Comparison of ENCODE assay signal across 28 cellular contexts in the genomic region with DNA sequence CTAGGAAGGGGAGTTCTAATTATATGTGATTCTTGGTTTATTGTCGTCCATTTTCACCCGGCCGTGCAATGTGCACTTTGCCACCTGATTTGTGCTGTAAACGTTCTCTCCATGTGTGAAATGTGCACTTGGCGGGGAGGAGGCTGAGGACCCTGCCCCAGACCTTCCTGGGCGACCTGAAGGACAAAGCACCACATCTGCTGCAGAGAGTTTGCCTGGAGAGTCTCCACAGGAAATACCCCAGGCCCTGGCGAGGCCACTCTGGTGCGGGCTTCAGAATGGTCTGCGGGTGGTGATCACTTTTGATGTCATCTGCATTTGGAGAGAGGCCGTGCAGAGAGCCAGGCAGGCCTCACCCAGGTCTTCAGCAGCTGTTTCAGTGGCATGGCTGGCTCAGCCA.
"Had no signal": no experiment of that assay in that cellular context is flagged by ENCODE, and none has a peak within 500 bp of the region (broad histone marks: within the 10 kb centered on the region; RNA-seq: fewer than 3 reads in every experiment).

No MANE protein-coding gene starts in this region.

- H3K27ac ChIP-seq: body of pancreas, brain microvascular endothelial cell, breast epithelium, VCaP had no signal

- H3K9me3 ChIP-seq: body of pancreas had no signal

- H3K36me3 ChIP-seq: brain microvascular endothelial cell, breast epithelium had no signal

- H3K27me3 ChIP-seq: body of pancreas, brain microvascular endothelial cell had no signal

- FAIRE-seq: astrocyte, TTC549 had no signal

- DNase-seq: activated B cell treated with CpG ODN at 0.5 μM for 24 hours; activated CD4-positive, alpha-beta memory T cell treated with anti-CD3 and anti-CD28 coated beads, Interleukin-2, amount 10 ng/mL, durations not matched to agents 7 days and 5 days; activated CD4-positive, alpha-beta T cell treated with anti-CD3 and anti-CD28 coated beads for 4 hours; activated CD4-positive, alpha-beta T cell treated with anti-CD3 and anti-CD28 coated beads, Interleukin-2, amount 10 ng/mL, durations not matched to agents 24 days and 14 days; activated CD4-positive, alpha-beta T cell treated with anti-CD3 and anti-CD28 coated beads, Interleukin-2, amount 50 U/mL, for 1 hour; activated CD4-positive, alpha-beta T cell treated with anti-CD3 and anti-CD28 coated beads, Interleukin-2, amount 50 U/mL, for 48 hours; activated CD4-positive, CD25-positive, alpha-beta regulatory T cell treated with anti-CD3 and anti-CD28 coated beads, Interleukin-2, amount 50 U/mL, for 72 hours; activated CD8-positive, alpha-beta memory T cell treated with anti-CD3 and anti-CD28 coated beads for 24 hours; activated CD8-positive, alpha-beta memory T cell treated with anti-CD3 and anti-CD28 coated beads, Interleukin-2, amount 10 ng/mL, durations not matched to agents 7 days and 5 days; activated CD8-positive, alpha-beta memory T cell treated with anti-CD3 and anti-CD28 coated beads, Interleukin-2, amount 50 U/mL, for 48 hours; activated CD8-positive, alpha-beta T cell treated with anti-CD3 and anti-CD28 coated beads, Interleukin-2, amount 10 ng/mL, durations not matched to agents 7 days and 5 days; activated effector memory CD4-positive, alpha-beta T cell treated with Interleukin-2 at 50 U/mL for 16 hours; activated gamma-delta T cell; activated naive CD4-positive, alpha-beta T cell treated with Interleukin-2 at 50 U/mL for 16 hours; activated naive CD8-positive, alpha-beta T cell treated with anti-CD3 and anti-CD28 coated beads, Interleukin-2, amount 10 ng/mL, durations not matched to agents 7 days and 5 days; activated naive CD8-positive, alpha-beta T cell treated with anti-CD3 and anti-CD28 coated beads, Interleukin-2, amount 50 U/mL, for 24 hours; activated T-cell treated with anti-CD3 and anti-CD28 coated beads, Interleukin-2, amount 50 U/mL, for 48 hours; body of pancreas; brain microvascular endothelial cell; central memory CD4-positive, alpha-beta T cell; SW 1271; T-helper 1 cell; T-helper 2 cell; T-helper 9 cell had no signal

- H3K4me1 ChIP-seq: body of pancreas, breast epithelium had no signal

- H3K4me3 ChIP-seq: body of pancreas, breast epithelium had no signal
